In the genomic region with DNA sequence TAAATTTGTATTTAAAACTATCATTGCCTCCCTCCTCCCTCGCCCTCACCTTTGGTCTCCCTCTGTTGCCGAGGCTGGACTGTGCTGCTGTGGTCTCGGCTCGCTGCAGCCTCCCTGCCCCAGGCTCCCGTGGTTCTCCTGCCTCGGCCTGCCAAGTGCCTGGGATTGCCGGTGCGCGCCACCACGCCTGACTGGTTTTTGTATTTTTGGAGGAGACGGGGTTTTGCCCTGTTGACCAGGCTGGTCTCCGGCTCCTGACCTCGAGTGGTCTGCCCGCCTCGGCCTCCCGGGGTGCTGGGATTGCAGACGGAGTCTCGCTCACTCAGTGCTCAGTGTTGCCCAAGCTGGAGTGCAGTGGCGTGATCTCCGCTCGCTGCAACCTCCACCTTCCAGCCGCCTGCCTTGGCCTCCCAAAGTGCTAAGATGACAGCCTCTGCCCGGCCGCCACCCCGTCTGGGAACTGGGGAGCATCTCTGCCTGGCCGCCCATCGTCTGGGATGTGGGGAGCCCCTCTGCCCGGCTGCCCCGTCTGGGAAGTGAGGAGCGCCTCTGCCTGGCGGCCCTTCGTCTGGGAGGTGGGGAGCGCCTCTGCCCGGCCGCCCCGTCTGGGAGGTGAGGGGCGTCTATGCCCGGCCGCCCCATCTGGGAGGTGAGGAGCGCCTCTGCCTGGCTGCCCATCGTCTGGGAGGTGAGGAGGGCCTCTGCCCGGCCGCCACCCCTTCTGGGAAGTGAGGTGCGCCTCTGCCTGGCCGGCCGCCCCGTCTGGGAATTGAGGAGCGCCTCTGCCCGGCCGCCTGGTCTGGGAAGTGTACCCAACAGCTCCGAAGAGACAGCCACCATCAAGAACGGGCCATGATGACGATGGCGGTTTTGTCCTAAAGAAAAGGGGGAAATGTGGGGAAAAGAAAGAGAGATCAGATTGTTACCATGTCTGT, we compare ENCODE assay signal across 1 cellular context.
TF ChIP-seq lines count a peak whose summit lies in the region.

No MANE protein-coding gene starts in this region.

TF ChIP-seq in HepG2, 621 proteins besides CTCF, POLR2A, EP300 and RAD21:
- peak; percentile 87 for TF ChIP-seq ZBTB33 (CRISPR knock-in tag; IDR thresholded peaks at IDR 0.05)
